Comparison of ENCODE assay signal across 8 cellular contexts in the genomic region with DNA sequence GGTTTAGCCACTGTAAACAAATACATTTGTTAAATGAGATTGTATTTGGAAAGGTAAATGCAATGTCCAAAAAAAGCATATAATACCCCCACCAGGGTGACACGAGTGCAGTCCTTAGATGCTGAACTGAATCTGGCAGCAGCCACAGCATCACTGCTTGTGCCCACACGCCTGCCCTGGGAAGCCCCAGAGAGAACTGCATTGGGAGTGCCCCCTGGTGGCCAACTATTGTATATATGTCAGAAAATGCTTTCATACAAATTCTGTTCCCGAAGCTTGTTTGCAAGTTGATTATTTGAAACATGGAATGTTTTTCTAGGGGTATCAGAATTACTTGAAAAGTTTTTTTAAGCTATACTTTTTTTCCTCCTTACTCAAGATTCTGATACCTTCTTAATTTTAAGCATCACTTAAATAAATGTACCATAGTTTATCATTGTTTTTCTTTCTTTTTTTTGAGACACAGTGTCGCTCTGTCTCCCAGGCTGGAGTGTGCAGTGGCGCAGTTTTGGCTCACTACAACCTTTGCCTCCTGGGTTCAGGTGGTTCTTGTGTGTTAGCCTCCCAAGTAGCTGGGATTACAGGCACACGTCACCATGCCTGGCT. TPM values are rescaled to one million over a fixed set of nuclear protein-coding genes. Genes with fewer than 3 reads are reported as not detected.
DNase-seq lines count a peak whose midpoint lies in the region; TF ChIP-seq lines count a peak whose summit lies in the region.

No MANE protein-coding gene starts in this region.

- peaks cover 0 to 15% (median 0%) of the 10 kb centered on the region in 3 donors for H3K36me3 ChIP-seq in tibial artery

- no peaks in the 10 kb centered on the region for H3K27me3 ChIP-seq in tibial artery

- intact Hi-C loops in tibial artery (cut with DNase I; ENCODE audit: low total_unique reads): no loop called here

- no peaks in the 10 kb centered on the region for H3K4me1 ChIP-seq in tibial artery

- no peak overlapping the region for H3K27ac ChIP-seq in tibial artery

- TF ChIP-seq CTCF in LNCAP (IDR thresholded peaks at IDR 0.05) (peak; percentile 74), fibroblast of pulmonary artery (IDR thresholded peaks at IDR 0.05; ENCODE audit: low read length, missing control alignments) (peak; percentile 71), tibial artery (IDR thresholded peaks at IDR 0.05) (peak; percentile 80 to 81)

- H3K4me3 ChIP-seq in fibroblast of pulmonary artery (replicated peaks; ENCODE audit: low read depth, low read length) (no peak overlapping the region), tibial artery (no peak overlapping the region)

- no peaks in the 10 kb centered on the region for H3K9me3 ChIP-seq in tibial artery

- DNase-seq in GF-D8 (lab: John Stamatoyannopoulos, UW) (peak; percentile 24), GOT3 (lab: John Stamatoyannopoulos, UW) (peak; percentile 39), RPMI7951 (ENCODE audit: low read depth) (peak; percentile 78), activated T-helper 1 cell treated with Interleukin-2 at 50 U/mL for 16 hours (ENCODE audit: low read depth) (peak; percentile 55), fibroblast of pulmonary artery (ENCODE audit: low read depth) (peak; percentile 81), occipital lobe (lab: John Stamatoyannopoulos, UW) (peak; percentile 78), tibial artery (peak; percentile 75 to 80)

RNA-seq across cellular contexts. Expression of a gene that starts 50.1 kb away (rescaled TPM):
- 17.4 and 29.1 TPM in 2 replicates for total RNA-seq in RPMI7951 (2014; rRNA removed; shearing (Covaris generic))
- total RNA-seq in occipital lobe: 40.2 TPM

Comparison
In these comparisons a context has a peak if more than half of its experiments do, and no peak if none do; other contexts are left out.
1. DNase-seq: peak in every context shown above with its lines; median percentile 81 in fibroblast of pulmonary artery; 78 in RPMI7951; 78 in occipital lobe; 78 in tibial artery; 55 in activated T-helper 1 cell treated with Interleukin-2 at 50 U/mL for 16 hours; 39 in GOT3; 24 in GF-D8.